ENCODE assay signal across 8 cellular contexts in genomic region chr2:208033701-208034502, GRCh38. TPM values are rescaled to one million over a fixed set of nuclear protein-coding genes. Genes with fewer than 3 reads are reported as not detected.
DNase-seq lines count a peak whose midpoint lies in the region; ATAC-seq and TF ChIP-seq lines count a peak whose summit lies in the region.

No MANE protein-coding gene starts in this region.

- H3K9me3 Mint-ChIP-seq in natural killer cell (no peaks in the 10 kb centered on the region), activated B cell treated with CpG ODN at 0.5 μM for 24 hours (no peaks in the 10 kb centered on the region)
- no peaks in the 10 kb centered on the region for H3K9me3 Mint-ChIP-seq in natural killer cell treated with Interleukin-12 subunit alpha and Interleukin-12 subunit beta and Interleukin-15 and Interleukin-18, amount 100 ng/mL, for 72 hours

- H3K27ac ChIP-seq in cardiac muscle cell (no peak overlapping the region), testis (no peak overlapping the region)

- TF ChIP-seq CTCF in natural killer cell (IDR thresholded peaks at IDR 0.05): no peak
- TF ChIP-seq CTCF in activated B cell treated with CpG ODN at 0.5 μM for 24 hours (IDR thresholded peaks at IDR 0.05): no peak
- peak; percentile 27 for TF ChIP-seq CTCF in cardiac muscle cell (IDR thresholded peaks at IDR 0.05; ENCODE audit: low read depth, low read length)
- TF ChIP-seq CTCF in testis (IDR thresholded peaks at IDR 0.05): peak in 2 of 3 experiments; percentile 16 to 18

- H3K4me1 Mint-ChIP-seq in natural killer cell (no peaks in the 10 kb centered on the region), activated B cell treated with CpG ODN at 0.5 μM for 24 hours (no peaks in the 10 kb centered on the region)
- no peaks in the 10 kb centered on the region for H3K4me1 Mint-ChIP-seq in natural killer cell treated with Interleukin-12 subunit alpha and Interleukin-12 subunit beta and Interleukin-15 and Interleukin-18, amount 100 ng/mL, for 72 hours (ENCODE audit: low read depth in 2 of 2)

- H3K4me3 ChIP-seq in cardiac muscle cell: no peak overlapping the region
- H3K4me3 ChIP-seq in testis: no peak overlapping the region

- ATAC-seq in natural killer cell (peak; percentile 36 to 50 (median 43)), activated B cell treated with CpG ODN at 0.5 μM for 24 hours (ENCODE audit: low read depth) (peak; percentile 69)
- no peak for ATAC-seq in natural killer cell treated with Interleukin-12 subunit alpha and Interleukin-12 subunit beta and Interleukin-15 and Interleukin-18, amount 100 ng/mL, for 72 hours

- WGBS in testis, 2 donors: 49 to 65% methylated on average over 4 of the region's 4 CpGs

- H3K27me3 ChIP-seq in cardiac muscle cell (no peaks in the 10 kb centered on the region), testis (no peaks in the 10 kb centered on the region)

- no peak overlapping the region for H3K4me3 Mint-ChIP-seq in natural killer cell
- H3K4me3 Mint-ChIP-seq in natural killer cell treated with Interleukin-12 subunit alpha and Interleukin-12 subunit beta and Interleukin-15 and Interleukin-18, amount 100 ng/mL, for 72 hours: no peak overlapping the region
- no peak overlapping the region for H3K4me3 Mint-ChIP-seq in activated B cell treated with CpG ODN at 0.5 μM for 24 hours

- POLR2A ChIA-PET in activated B cell treated with CpG ODN at 0.5 μM for 24 hours (lab: Charles Lee): no interaction called here

- no peak for TF ChIP-seq POLR2A in testis (IDR thresholded peaks at IDR 0.05)

- in situ Hi-C loops in KBM-7 (cut with MboI; ENCODE audit: low pct_unique_long_range_greater_than_20kb, low sequenced_read_pairs): loop anchor here (25.0 kb wide), 1 partner anchor 272 kb away; the partner anchor contains the start of gene FZD5

- peaks cover 4% of the 10 kb centered on the region for H3K4me1 ChIP-seq in cardiac muscle cell (ENCODE audit: low read depth)
- H3K4me1 ChIP-seq in testis: no peaks in the 10 kb centered on the region

- CTCF ChIA-PET in activated B cell treated with CpG ODN at 0.5 μM for 24 hours (lab: Charles Lee): interaction anchor here (0.9 to 4.3 kb wide), 6 partner anchors 24 to 1243 kb away, joined by 3 to 47 read pairs (median 3); no protein-coding TSS in a partner anchor

- H3K27me3 Mint-ChIP-seq in natural killer cell (ENCODE audit: low read depth in 2 of 2) (peaks cover 0 to 10% of the 10 kb centered on the region in 2 donors), activated B cell treated with CpG ODN at 0.5 μM for 24 hours (no peaks in the 10 kb centered on the region)
- peaks cover 0 to 4% of the 10 kb centered on the region in 2 donors for H3K27me3 Mint-ChIP-seq in natural killer cell treated with Interleukin-12 subunit alpha and Interleukin-12 subunit beta and Interleukin-15 and Interleukin-18, amount 100 ng/mL, for 72 hours

- H3K27ac Mint-ChIP-seq in natural killer cell: no peak overlapping the region
- H3K27ac Mint-ChIP-seq in natural killer cell treated with Interleukin-12 subunit alpha and Interleukin-12 subunit beta and Interleukin-15 and Interleukin-18, amount 100 ng/mL, for 72 hours: no peak overlapping the region
- H3K27ac Mint-ChIP-seq in activated B cell treated with CpG ODN at 0.5 μM for 24 hours: no peak overlapping the region

- intact Hi-C loops in natural killer cell (cut with micrococcal nuclease): no loop called here
- intact Hi-C loops in activated B cell treated with CpG ODN at 0.5 μM for 24 hours (cut with micrococcal nuclease): loop anchor here (1.0 to 10.0 kb wide), 2 partner anchors 288 to 1339 kb away; no protein-coding TSS in a partner anchor
- intact Hi-C loops in testis (cut with DNase I; ENCODE audit: low total_unique reads): no loop called here

- H3K36me3 Mint-ChIP-seq in natural killer cell: no peaks in the 10 kb centered on the region
- H3K36me3 Mint-ChIP-seq in natural killer cell treated with Interleukin-12 subunit alpha and Interleukin-12 subunit beta and Interleukin-15 and Interleukin-18, amount 100 ng/mL, for 72 hours: no peaks in the 10 kb centered on the region
- no peaks in the 10 kb centered on the region for H3K36me3 Mint-ChIP-seq in activated B cell treated with CpG ODN at 0.5 μM for 24 hours (ENCODE audit: low read depth)

- H3K36me3 ChIP-seq in cardiac muscle cell (no peaks in the 10 kb centered on the region), testis (ENCODE audit: low read depth, missing control alignments) (no peaks in the 10 kb centered on the region)

- H3K9me3 ChIP-seq in cardiac muscle cell (ENCODE audit: low read depth): no peaks in the 10 kb centered on the region
- no peaks in the 10 kb centered on the region for H3K9me3 ChIP-seq in testis

- no peak for DNase-seq in natural killer cell
- no peak for DNase-seq in natural killer cell treated with Interleukin-12 subunit alpha and Interleukin-12 subunit beta and Interleukin-15 and Interleukin-18, amount 100 ng/mL, for 72 hours (ENCODE audit: low spot score)
- DNase-seq in H4 (ENCODE audit: low spot score): peak; percentile 25
- peak; percentile 42 for DNase-seq in KBM-7
- DNase-seq in activated B cell treated with CpG ODN at 0.5 μM for 24 hours: no peak
- peak; percentile 14 to 46 for DNase-seq in cardiac muscle cell (ENCODE audit: low read depth in 1 of 2, low spot score in 1 of 2)
- DNase-seq in testis: peak; percentile 69
- no peak for DNase-seq in NCI-H187 (lab: John Stamatoyannopoulos, UW)

RNA-seq across cellular contexts. Expression of gene PLEKHM3, which starts 8.6 kb away (rescaled TPM):
- total RNA-seq in natural killer cell: 10 to 100 TPM; 21.7 to 27.7 (median 26.3) TPM
- 10 to 100 TPM in 1 of 2 donors, 1 to 10 TPM in 1; 8.1 to 10.3 TPM for total RNA-seq in natural killer cell treated with Interleukin-12 subunit alpha and Interleukin-12 subunit beta and Interleukin-15 and Interleukin-18, amount 100 ng/mL, for 72 hours
- total RNA-seq in H4 (2014; rRNA removed; shearing (Covaris generic)): 2.2 and 2.8 TPM in 2 replicates
- total RNA-seq in activated B cell treated with CpG ODN at 0.5 μM for 24 hours: 12.0 and 12.2 TPM in 2 replicates
- 7.7 and 8.0 TPM in 2 replicates for total RNA-seq in cardiac muscle cell
- polyA plus RNA-seq in cardiac muscle cell: 5.5 and 6.7 TPM in 2 replicates
- 10 to 100 TPM; 21.9 to 24.6 TPM for total RNA-seq in testis
- 12.5 TPM for polyA plus RNA-seq in testis (ENCODE audit: insufficient read depth, low read depth, low replicate concordance)

Comparison
In these comparisons a context has a peak if more than half of its experiments do, and no peak if none do; other contexts are left out.
1. ATAC-seq: peak in natural killer cell (3 of 3) and activated B cell treated with CpG ODN at 0.5 μM for 24 hours (single experiment); none in natural killer cell treated with Interleukin-12 subunit alpha and Interleukin-12 subunit beta and Interleukin-15 and Interleukin-18, amount 100 ng/mL, for 72 hours (0 of 2).
2. DNase-seq: peak in H4 (single experiment), KBM-7 (single experiment), cardiac muscle cell (2 of 2) and testis (single experiment); none in natural killer cell (single experiment), natural killer cell treated with Interleukin-12 subunit alpha and Interleukin-12 subunit beta and Interleukin-15 and Interleukin-18, amount 100 ng/mL, for 72 hours (single experiment), activated B cell treated with CpG ODN at 0.5 μM for 24 hours (single experiment) and NCI-H187 (0 of 2).
3. CTCF ChIP-seq: peak in cardiac muscle cell (single experiment) and testis (2 of 3); none in natural killer cell (single experiment) and activated B cell treated with CpG ODN at 0.5 μM for 24 hours (single experiment).